8 cellular contexts compared by ENCODE assay signal in the genomic region with DNA sequence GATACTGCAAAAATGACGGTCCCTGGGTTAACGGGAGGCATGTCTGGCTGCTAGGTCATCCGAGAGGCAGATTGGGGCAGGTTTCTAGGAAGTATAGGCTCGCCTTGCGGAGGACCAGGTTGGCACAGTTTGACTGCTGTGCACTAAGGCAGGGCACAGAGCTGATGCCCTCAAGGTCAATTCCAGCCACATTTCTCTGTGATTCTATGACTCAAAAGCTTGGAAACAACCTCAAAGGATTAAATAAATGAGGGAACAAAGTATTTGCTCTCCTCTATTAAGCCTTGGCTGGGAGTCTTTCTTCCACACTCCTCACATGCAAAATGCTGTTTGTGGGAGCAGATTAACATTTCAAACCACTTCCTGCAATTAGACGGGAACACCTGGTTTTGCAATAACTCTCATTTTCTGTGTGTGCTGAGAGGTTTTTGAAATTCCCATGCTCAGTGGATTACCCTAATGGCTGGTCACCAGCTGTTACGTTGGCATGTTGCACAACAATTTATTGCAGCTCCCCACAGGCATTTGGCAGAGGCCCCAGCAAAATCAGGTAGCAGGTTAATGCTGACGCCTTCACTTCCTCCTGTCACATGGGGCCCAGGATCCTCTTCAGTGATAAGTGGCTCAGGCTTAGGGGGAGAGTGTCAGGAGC.
DNase-seq lines count a peak whose midpoint lies in the region; ATAC-seq and TF ChIP-seq lines count a peak whose summit lies in the region.

No MANE protein-coding gene starts in this region.

- H3K27me3 ChIP-seq in ACC112 (ENCODE audit: insufficient read depth, low read length) (no peaks in the 10 kb centered on the region), parathyroid adenoma (ENCODE audit: control insufficient read depth, insufficient read depth, low read length) (no peaks in the 10 kb centered on the region)

- H3K27ac ChIP-seq in ACC112 (ENCODE audit: low read depth, low read length) = peak overlapping the region; percentile 65
- H3K27ac ChIP-seq in parathyroid adenoma = no peak overlapping the region

- no peak overlapping the region for H3K9ac ChIP-seq in parathyroid adenoma

- no peaks in the 10 kb centered on the region for H3K9me3 ChIP-seq in parathyroid adenoma (ENCODE audit: control insufficient read depth, low read length)

- peaks cover 13% of the 10 kb centered on the region for H3K9me3 Mint-ChIP-seq in HFFc6

- DNase-seq in HFFc6 = peak; percentile 31
- DNase-seq in NCI-H69 (lab: John Stamatoyannopoulos, UW) = peak; percentile 98
- DNase-seq in epithelial cell of esophagus (ENCODE audit: low read depth) = peak; percentile 99
- DNase-seq in superior temporal gyrus (ENCODE audit: extremely low spot score) = no peak
- DNase-seq in epidermal melanocyte (ENCODE audit: insufficient read length, low spot score) = no peak

- H3K36me3 ChIP-seq in ACC112 (ENCODE audit: insufficient read depth, low read length) (no peaks in the 10 kb centered on the region), parathyroid adenoma (ENCODE audit: control insufficient read depth, insufficient read depth, low read length) (no peaks in the 10 kb centered on the region)

- no peaks in the 10 kb centered on the region for H3K79me2 ChIP-seq in ACC112 (ENCODE audit: control insufficient read depth, insufficient read depth, low read length, unreplicated experiment)
- no peaks in the 10 kb centered on the region for H3K79me2 ChIP-seq in parathyroid adenoma

- ATAC-seq in HG02610 (IDR thresholded peaks at IDR 0.05; ENCODE audit: unreplicated experiment) = no peak

- peak overlapping the region; percentile 36; the same call in 1 of the 2 replicates for H3K27ac Mint-ChIP-seq in HFFc6

- H3K4me3 ChIP-seq in ACC112 (ENCODE audit: low read depth, low read length) = no peak overlapping the region
- no peak overlapping the region for H3K4me3 ChIP-seq in epithelial cell of esophagus (ENCODE audit: low read length)
- H3K4me3 ChIP-seq in parathyroid adenoma (ENCODE audit: low read depth, low read length) = no peak overlapping the region

- H3K4me2 ChIP-seq in parathyroid adenoma (ENCODE audit: low read length) = no peak overlapping the region

- H3K36me3 Mint-ChIP-seq in HFFc6 (ENCODE audit: low read depth) = peaks cover 20% of the 10 kb centered on the region

- H3K27me3 Mint-ChIP-seq in HFFc6 (ENCODE audit: insufficient read depth) = peaks cover 2% of the 10 kb centered on the region; the same call in 1 of the 2 replicates

- H3K4me1 Mint-ChIP-seq in HFFc6 (ENCODE audit: low read depth) = peaks cover 58% of the 10 kb centered on the region

- no peak overlapping the region for H2AFZ ChIP-seq in ACC112 (ENCODE audit: low read length, unreplicated experiment)
- H2AFZ ChIP-seq in parathyroid adenoma = peak overlapping the region; percentile 19

- H3K4me3 Mint-ChIP-seq in HFFc6 = no peak overlapping the region

- TF ChIP-seq CTCF in HFFc6 (IDR thresholded peaks at IDR 0.05) (no peak), epithelial cell of esophagus (IDR thresholded peaks at IDR 0.05; ENCODE audit: insufficient read depth, low read depth, low read length, missing control alignments) (no peak), parathyroid adenoma (IDR thresholded peaks at IDR 0.05) (no peak)

- peaks cover 54% of the 10 kb centered on the region for H3K4me1 ChIP-seq in ACC112 (ENCODE audit: control insufficient read depth, insufficient read depth, low read length, unreplicated experiment)
- H3K4me1 ChIP-seq in parathyroid adenoma = no peaks in the 10 kb centered on the region

Comparison
In these comparisons a context has a peak if more than half of its experiments do, and no peak if none do; other contexts are left out.
1. DNase-seq: peak in HFFc6 (single experiment), NCI-H69 (single experiment) and epithelial cell of esophagus (single experiment); none in superior temporal gyrus (single experiment) and epidermal melanocyte (single experiment).